In the genomic region with DNA sequence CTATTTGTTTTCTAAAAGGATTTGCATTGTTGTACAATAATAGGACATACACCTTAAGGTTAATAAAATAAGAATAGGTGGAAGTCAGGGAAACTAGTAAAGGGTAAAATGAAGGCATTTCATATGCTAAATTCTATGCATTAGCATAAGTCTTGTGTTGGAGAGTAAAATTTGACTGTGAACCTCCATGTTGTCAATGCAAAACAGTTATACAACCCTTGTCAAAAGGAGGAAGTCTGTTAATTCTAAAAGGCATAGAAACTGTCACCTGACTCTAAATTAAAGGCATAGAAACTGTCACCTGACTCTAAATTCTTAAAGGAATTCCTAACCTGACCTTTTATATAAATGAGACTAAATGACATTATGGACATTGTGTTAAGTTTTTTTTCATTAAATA, we compare ENCODE assay signal across 1 cellular context.
TF ChIP-seq lines count a peak whose summit lies in the region.

No MANE protein-coding gene starts in this region.

TF ChIP-seq in H1, 55 proteins besides CTCF, POLR2A, EP300 and RAD21 (continued from another document):
- no peak for TF ChIP-seq CTBP2 (IDR thresholded peaks at IDR 0.05; ENCODE audit: borderline replicate concordance, insufficient read depth, insufficient read length, low read length)
- TF ChIP-seq EZH2 (IDR thresholded peaks at IDR 0.05; ENCODE audit: low read depth, low read length, severe bottlenecking), result no peak
- TF ChIP-seq NANOG (IDR thresholded peaks at IDR 0.05; ENCODE audit: insufficient read depth, low read depth, low read length, poor library complexity, severe bottlenecking), result no peak
- TF ChIP-seq, protein P1, sequence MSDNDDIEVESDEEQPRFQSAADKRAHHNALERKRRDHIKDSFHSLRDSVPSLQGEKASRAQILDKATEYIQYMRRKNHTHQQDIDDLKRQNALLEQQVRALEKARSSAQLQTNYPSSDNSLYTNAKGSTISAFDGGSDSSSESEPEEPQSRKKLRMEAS (IDR thresholded peaks at IDR 0.05), result no peak
- TF ChIP-seq CHD1 (IDR thresholded peaks at IDR 0.05; ENCODE audit: low read depth, low read length), result no peak
- TF ChIP-seq FOSL1 (IDR thresholded peaks at IDR 0.05; ENCODE audit: insufficient read depth, low read depth, low read length), result no peak
- TF ChIP-seq YY1 (IDR thresholded peaks at IDR 0.05; ENCODE audit: low read depth, low read length), result no peak
